In the genomic region with DNA sequence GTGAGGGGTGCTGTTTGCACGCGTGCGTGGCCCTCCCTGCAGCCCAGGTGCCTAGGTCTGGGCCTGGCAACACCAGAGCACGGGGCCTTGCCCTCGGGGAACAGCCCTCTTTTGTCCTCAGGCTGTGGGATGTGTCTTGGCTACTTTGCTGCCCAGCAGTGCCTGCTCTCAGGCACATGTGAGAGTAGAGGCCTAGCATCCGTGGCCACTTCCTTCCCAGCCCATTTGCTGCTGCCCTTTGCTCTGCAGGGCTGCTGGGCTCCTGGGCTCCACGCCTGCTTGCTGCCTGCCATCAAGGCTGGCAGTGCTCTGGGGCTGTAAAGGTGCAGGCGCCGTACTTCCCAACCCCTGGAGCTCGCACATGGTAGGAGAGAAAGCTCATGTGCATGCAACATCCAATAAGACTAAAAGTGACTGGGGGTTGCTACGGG, we compare ENCODE assay signal across 1 cellular context.
TF ChIP-seq lines count a peak whose summit lies in the region.

No MANE protein-coding gene starts in this region.

TF ChIP-seq in GM23338, 12 proteins besides CTCF, POLR2A, EP300 and RAD21:
- TF ChIP-seq, protein P1, sequence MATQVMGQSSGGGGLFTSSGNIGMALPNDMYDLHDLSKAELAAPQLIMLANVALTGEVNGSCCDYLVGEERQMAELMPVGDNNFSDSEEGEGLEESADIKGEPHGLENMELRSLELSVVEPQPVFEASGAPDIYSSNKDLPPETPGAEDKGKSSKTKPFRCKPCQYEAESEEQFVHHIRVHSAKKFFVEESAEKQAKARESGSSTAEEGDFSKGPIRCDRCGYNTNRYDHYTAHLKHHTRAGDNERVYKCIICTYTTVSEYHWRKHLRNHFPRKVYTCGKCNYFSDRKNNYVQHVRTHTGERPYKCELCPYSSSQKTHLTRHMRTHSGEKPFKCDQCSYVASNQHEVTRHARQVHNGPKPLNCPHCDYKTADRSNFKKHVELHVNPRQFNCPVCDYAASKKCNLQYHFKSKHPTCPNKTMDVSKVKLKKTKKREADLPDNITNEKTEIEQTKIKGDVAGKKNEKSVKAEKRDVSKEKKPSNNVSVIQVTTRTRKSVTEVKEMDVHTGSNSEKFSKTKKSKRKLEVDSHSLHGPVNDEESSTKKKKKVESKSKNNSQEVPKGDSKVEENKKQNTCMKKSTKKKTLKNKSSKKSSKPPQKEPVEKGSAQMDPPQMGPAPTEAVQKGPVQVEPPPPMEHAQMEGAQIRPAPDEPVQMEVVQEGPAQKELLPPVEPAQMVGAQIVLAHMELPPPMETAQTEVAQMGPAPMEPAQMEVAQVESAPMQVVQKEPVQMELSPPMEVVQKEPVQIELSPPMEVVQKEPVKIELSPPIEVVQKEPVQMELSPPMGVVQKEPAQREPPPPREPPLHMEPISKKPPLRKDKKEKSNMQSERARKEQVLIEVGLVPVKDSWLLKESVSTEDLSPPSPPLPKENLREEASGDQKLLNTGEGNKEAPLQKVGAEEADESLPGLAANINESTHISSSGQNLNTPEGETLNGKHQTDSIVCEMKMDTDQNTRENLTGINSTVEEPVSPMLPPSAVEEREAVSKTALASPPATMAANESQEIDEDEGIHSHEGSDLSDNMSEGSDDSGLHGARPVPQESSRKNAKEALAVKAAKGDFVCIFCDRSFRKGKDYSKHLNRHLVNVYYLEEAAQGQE (IDR thresholded peaks at IDR 0.05; ENCODE audit: unreplicated experiment) = no peak
- TF ChIP-seq ZNF331 (CRISPR knock-in tag; IDR thresholded peaks at IDR 0.05; ENCODE audit: low read depth) = no peak
- TF ChIP-seq NANOG (IDR thresholded peaks at IDR 0.05; ENCODE audit: borderline replicate concordance) = no peak
- TF ChIP-seq, protein P2, sequence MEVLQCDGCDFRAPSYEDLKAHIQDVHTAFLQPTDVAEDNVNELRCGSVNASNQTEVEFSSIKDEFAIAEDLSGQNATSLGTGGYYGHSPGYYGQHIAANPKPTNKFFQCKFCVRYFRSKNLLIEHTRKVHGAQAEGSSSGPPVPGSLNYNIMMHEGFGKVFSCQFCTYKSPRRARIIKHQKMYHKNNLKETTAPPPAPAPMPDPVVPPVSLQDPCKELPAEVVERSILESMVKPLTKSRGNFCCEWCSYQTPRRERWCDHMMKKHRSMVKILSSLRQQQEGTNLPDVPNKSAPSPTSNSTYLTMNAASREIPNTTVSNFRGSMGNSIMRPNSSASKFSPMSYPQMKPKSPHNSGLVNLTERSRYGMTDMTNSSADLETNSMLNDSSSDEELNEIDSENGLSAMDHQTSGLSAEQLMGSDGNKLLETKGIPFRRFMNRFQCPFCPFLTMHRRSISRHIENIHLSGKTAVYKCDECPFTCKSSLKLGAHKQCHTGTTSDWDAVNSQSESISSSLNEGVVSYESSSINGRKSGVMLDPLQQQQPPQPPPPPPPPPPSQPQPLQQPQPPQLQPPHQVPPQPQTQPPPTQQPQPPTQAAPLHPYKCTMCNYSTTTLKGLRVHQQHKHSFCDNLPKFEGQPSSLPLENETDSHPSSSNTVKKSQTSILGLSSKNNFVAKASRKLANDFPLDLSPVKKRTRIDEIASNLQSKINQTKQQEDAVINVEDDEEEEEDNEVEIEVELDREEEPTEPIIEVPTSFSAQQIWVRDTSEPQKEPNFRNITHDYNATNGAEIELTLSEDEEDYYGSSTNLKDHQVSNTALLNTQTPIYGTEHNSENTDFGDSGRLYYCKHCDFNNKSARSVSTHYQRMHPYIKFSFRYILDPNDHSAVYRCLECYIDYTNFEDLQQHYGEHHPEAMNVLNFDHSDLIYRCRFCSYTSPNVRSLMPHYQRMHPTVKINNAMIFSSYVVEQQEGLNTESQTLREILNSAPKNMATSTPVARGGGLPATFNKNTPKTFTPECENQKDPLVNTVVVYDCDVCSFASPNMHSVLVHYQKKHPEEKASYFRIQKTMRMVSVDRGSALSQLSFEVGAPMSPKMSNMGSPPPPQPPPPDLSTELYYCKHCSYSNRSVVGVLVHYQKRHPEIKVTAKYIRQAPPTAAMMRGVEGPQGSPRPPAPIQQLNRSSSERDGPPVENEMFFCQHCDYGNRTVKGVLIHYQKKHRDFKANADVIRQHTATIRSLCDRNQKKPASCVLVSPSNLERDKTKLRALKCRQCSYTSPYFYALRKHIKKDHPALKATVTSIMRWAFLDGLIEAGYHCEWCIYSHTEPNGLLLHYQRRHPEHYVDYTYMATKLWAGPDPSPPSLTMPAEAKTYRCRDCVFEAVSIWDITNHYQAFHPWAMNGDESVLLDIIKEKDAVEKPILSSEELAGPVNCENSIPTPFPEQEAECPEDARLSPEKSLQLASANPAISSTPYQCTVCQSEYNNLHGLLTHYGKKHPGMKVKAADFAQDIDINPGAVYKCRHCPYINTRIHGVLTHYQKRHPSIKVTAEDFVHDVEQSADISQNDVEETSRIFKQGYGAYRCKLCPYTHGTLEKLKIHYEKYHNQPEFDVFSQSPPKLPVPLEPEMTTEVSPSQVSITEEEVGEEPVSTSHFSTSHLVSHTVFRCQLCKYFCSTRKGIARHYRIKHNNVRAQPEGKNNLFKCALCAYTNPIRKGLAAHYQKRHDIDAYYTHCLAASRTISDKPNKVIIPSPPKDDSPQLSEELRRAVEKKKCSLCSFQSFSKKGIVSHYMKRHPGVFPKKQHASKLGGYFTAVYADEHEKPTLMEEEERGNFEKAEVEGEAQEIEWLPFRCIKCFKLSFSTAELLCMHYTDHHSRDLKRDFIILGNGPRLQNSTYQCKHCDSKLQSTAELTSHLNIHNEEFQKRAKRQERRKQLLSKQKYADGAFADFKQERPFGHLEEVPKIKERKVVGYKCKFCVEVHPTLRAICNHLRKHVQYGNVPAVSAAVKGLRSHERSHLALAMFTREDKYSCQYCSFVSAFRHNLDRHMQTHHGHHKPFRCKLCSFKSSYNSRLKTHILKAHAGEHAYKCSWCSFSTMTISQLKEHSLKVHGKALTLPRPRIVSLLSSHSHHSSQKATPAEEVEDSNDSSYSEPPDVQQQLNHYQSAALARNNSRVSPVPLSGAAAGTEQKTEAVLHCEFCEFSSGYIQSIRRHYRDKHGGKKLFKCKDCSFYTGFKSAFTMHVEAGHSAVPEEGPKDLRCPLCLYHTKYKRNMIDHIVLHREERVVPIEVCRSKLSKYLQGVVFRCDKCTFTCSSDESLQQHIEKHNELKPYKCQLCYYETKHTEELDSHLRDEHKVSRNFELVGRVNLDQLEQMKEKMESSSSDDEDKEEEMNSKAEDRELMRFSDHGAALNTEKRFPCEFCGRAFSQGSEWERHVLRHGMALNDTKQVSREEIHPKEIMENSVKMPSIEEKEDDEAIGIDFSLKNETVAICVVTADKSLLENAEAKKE (CRISPR knock-in tag; IDR thresholded peaks at IDR 0.05) = no peak
